In the genomic region with DNA sequence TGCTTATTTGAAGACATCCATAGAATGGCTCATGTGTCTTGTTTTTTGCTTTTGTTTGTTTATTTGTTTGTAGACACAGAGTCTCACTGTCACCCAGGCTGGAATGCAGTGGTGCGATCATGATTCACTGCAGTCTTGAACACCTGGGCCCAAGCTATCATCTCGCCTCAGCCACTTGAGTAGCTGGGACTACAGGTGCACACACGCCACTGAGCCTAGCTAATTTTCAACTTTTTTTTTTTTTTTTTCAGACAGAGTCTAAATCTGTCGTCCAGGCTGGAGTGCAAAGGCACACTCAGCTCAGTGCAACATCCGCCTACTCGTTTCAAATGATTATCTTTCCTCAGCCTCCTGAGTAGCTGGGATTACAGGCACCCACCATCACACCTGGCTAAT, we compare ENCODE assay signal across 11 cellular contexts.
DNase-seq lines count a peak whose midpoint lies in the region; ATAC-seq and TF ChIP-seq lines count a peak whose summit lies in the region.
"Had no signal": no experiment of that assay in that cellular context is flagged by ENCODE, and none has a peak within 500 bp of the region (broad histone marks: within the 10 kb centered on the region; RNA-seq: fewer than 3 reads in every experiment).

No MANE protein-coding gene starts in this region.

- 96% methylated on average over 6 of the region's 6 CpGs for WGBS in esophagus muscularis mucosa
- 96% methylated on average over 6 of the region's 6 CpGs for WGBS in SK-N-SH (ENCODE audit: low lambda C conversion rate)

- POLR2A ChIA-PET in SK-N-SH (lab: Yijun Ruan, JAX), result no interaction called here

- H3K27ac Mint-ChIP-seq in natural killer cell treated with Interleukin-12 subunit alpha and Interleukin-12 subunit beta and Interleukin-15 and Interleukin-18, amount 100 ng/mL, for 72 hours, result peak overlapping the region; percentile 45 to 80
- H3K27ac Mint-ChIP-seq in natural killer cell (peak overlapping the region in 1 of 2 donors; percentile 58), T-helper 17 cell (peak overlapping the region; percentile 90)
- H3K27ac Mint-ChIP-seq: activated naive CD8-positive, alpha-beta T cell treated with anti-CD3 and anti-CD28 coated beads, Interleukin-2, amount 10 ng/mL, durations not matched to agents 7 days and 5 days had no signal

- no peak overlapping the region for H2AFZ ChIP-seq in SK-N-SH (ENCODE audit: low read depth)

- no peaks in the 10 kb centered on the region for H3K9me3 Mint-ChIP-seq in natural killer cell treated with Interleukin-12 subunit alpha and Interleukin-12 subunit beta and Interleukin-15 and Interleukin-18, amount 100 ng/mL, for 72 hours
- H3K9me3 Mint-ChIP-seq in natural killer cell, result no peaks in the 10 kb centered on the region

- no peak for TF ChIP-seq RAD21 in SK-N-SH (IDR thresholded peaks at IDR 0.05; ENCODE audit: low read length)

- H3K27me3 ChIP-seq in esophagus muscularis mucosa (no peaks in the 10 kb centered on the region), SK-N-SH (ENCODE audit: insufficient read depth) (no peaks in the 10 kb centered on the region)

- no peaks in the 10 kb centered on the region for H3K79me2 ChIP-seq in SK-N-SH (ENCODE audit: insufficient read depth)

- intact Hi-C loops in natural killer cell (cut with micrococcal nuclease) (no loop called here), esophagus muscularis mucosa (cut with DNase I) (no loop called here)

- no peak overlapping the region for H3K4me2 ChIP-seq in SK-N-SH

- H3K9me2 ChIP-seq in SK-N-SH, result no peaks in the 10 kb centered on the region

- H3K27me3 Mint-ChIP-seq in natural killer cell treated with Interleukin-12 subunit alpha and Interleukin-12 subunit beta and Interleukin-15 and Interleukin-18, amount 100 ng/mL, for 72 hours, result no peaks in the 10 kb centered on the region
- H3K27me3 Mint-ChIP-seq in natural killer cell (ENCODE audit: low read depth in 2 of 2) (no peaks in the 10 kb centered on the region), T-helper 17 cell (no peaks in the 10 kb centered on the region)
- H3K27me3 Mint-ChIP-seq: activated naive CD8-positive, alpha-beta T cell treated with anti-CD3 and anti-CD28 coated beads, Interleukin-2, amount 10 ng/mL, durations not matched to agents 7 days and 5 days; stimulated activated naive B cell treated with anti-CD40 and anti-IgM and Interleukin-4, amounts not matched to agents 10 μg/mL and 1 μg/mL and 100 μg/mL, for 72 hours had no signal

- H3K4me3 Mint-ChIP-seq in natural killer cell treated with Interleukin-12 subunit alpha and Interleukin-12 subunit beta and Interleukin-15 and Interleukin-18, amount 100 ng/mL, for 72 hours, result no peak overlapping the region
- H3K4me3 Mint-ChIP-seq in natural killer cell (no peak overlapping the region), T-helper 17 cell (peak overlapping the region; percentile 28)
- H3K4me3 Mint-ChIP-seq: activated naive CD8-positive, alpha-beta T cell treated with anti-CD3 and anti-CD28 coated beads, Interleukin-2, amount 10 ng/mL, durations not matched to agents 7 days and 5 days; stimulated activated naive B cell treated with anti-CD40 and anti-IgM and Interleukin-4, amounts not matched to agents 10 μg/mL and 1 μg/mL and 100 μg/mL, for 72 hours had no signal

- no peak overlapping the region for H3K27ac ChIP-seq in esophagus muscularis mucosa (replicated peaks in 1 of 4)
- H3K27ac ChIP-seq in SK-N-SH (ENCODE audit: low read depth in 2 of 2, low read length in 1 of 2), result no peak overlapping the region

- peaks cover 3% of the 10 kb centered on the region for H3F3A ChIP-seq in SK-N-SH (replicated peaks; ENCODE audit: insufficient read depth)

- CTCF ChIA-PET in SK-N-SH (lab: Yijun Ruan, JAX), result no interaction called here

- TF ChIP-seq EP300 in esophagus muscularis mucosa (IDR thresholded peaks at IDR 0.05) (no peak), SK-N-SH (IDR thresholded peaks at IDR 0.05; ENCODE audit: borderline replicate concordance in 1 of 2, low read depth in 1 of 2, low read length in 1 of 2) (no peak)

- H3K36me3 Mint-ChIP-seq in natural killer cell treated with Interleukin-12 subunit alpha and Interleukin-12 subunit beta and Interleukin-15 and Interleukin-18, amount 100 ng/mL, for 72 hours, result no peaks in the 10 kb centered on the region
- H3K36me3 Mint-ChIP-seq in natural killer cell, result no peaks in the 10 kb centered on the region
- H3K36me3 Mint-ChIP-seq in T-helper 17 cell (ENCODE audit: low read depth), result peaks cover 2% of the 10 kb centered on the region

- H3K4me1 Mint-ChIP-seq in natural killer cell treated with Interleukin-12 subunit alpha and Interleukin-12 subunit beta and Interleukin-15 and Interleukin-18, amount 100 ng/mL, for 72 hours (ENCODE audit: low read depth in 2 of 2), result peaks cover 30 to 46% of the 10 kb centered on the region in 2 donors
- H3K4me1 Mint-ChIP-seq in natural killer cell (peaks cover 0 to 7% of the 10 kb centered on the region in 2 donors), T-helper 17 cell (peaks cover 48% of the 10 kb centered on the region)

- no peak for TF ChIP-seq CTCF in natural killer cell (IDR thresholded peaks at IDR 0.05)
- TF ChIP-seq CTCF in esophagus muscularis mucosa (IDR thresholded peaks at IDR 0.05), result no peak
- no peak for TF ChIP-seq CTCF in SK-N-SH (IDR thresholded peaks at IDR 0.05)

- H3K9ac ChIP-seq in SK-N-SH, result no peak overlapping the region

- no peak for ATAC-seq in natural killer cell treated with Interleukin-12 subunit alpha and Interleukin-12 subunit beta and Interleukin-15 and Interleukin-18, amount 100 ng/mL, for 72 hours
- no peak for ATAC-seq in natural killer cell
- ATAC-seq in HG02763 (IDR thresholded peaks at IDR 0.05; ENCODE audit: unreplicated experiment), result peak; percentile 43
- ATAC-seq in T-helper 17 cell, result no peak

- DNase-seq in natural killer cell treated with Interleukin-12 subunit alpha and Interleukin-12 subunit beta and Interleukin-15 and Interleukin-18, amount 100 ng/mL, for 72 hours (ENCODE audit: low spot score), result no peak
- DNase-seq in natural killer cell, result no peak
- DNase-seq in T-helper 17 cell, result no peak
- DNase-seq in HuH-7 (ENCODE audit: low spot score), result no peak
- no peak for DNase-seq in esophagus muscularis mucosa (ENCODE audit: extremely low spot score)
- DNase-seq in activated CD8-positive, alpha-beta memory T cell treated with anti-CD3 and anti-CD28 coated beads, Interleukin-2, amount 50 U/mL, for 4 hours, result no peak
- no peak for DNase-seq in SK-N-SH
- DNase-seq: activated naive CD8-positive, alpha-beta T cell treated with anti-CD3 and anti-CD28 coated beads, Interleukin-2, amount 10 ng/mL, durations not matched to agents 7 days and 5 days; foreskin melanocyte; stimulated activated naive B cell treated with anti-CD40 and anti-IgM and Interleukin-4, amounts not matched to agents 10 μg/mL and 1 μg/mL and 100 μg/mL, for 72 hours had no signal

- TF ChIP-seq POLR2A in esophagus muscularis mucosa (IDR thresholded peaks at IDR 0.05; ENCODE audit: low read depth), result no peak

- no peak overlapping the region for H3K4me3 ChIP-seq in esophagus muscularis mucosa
- no peak overlapping the region for H3K4me3 ChIP-seq in SK-N-SH (ENCODE audit: low read depth in 2 of 2, low read length in 1 of 2)

- H3K9me3 ChIP-seq in T-helper 17 cell (ENCODE audit: control insufficient read depth, low read length, poor library complexity, severe bottlenecking) (no peaks in the 10 kb centered on the region), esophagus muscularis mucosa (no peaks in the 10 kb centered on the region), SK-N-SH (no peaks in the 10 kb centered on the region)

- H3K36me3 ChIP-seq in esophagus muscularis mucosa (no peaks in the 10 kb centered on the region), SK-N-SH (replicated peaks in 1 of 2; ENCODE audit: control insufficient read depth in 1 of 2, insufficient read depth in 2 of 2, low read length in 1 of 2) (no peaks in the 10 kb centered on the region)

- peaks cover 0 to 15% (median 9%) of the 10 kb centered on the region in 4 donors for H3K4me1 ChIP-seq in esophagus muscularis mucosa
- no peaks in the 10 kb centered on the region for H3K4me1 ChIP-seq in SK-N-SH (ENCODE audit: control insufficient read depth in 1 of 2, insufficient read depth in 2 of 2, low read depth in 1 of 2, low read length in 1 of 2)

- no peaks in the 10 kb centered on the region for H4K20me1 ChIP-seq in SK-N-SH (ENCODE audit: insufficient read depth)

TF ChIP-seq in SK-N-SH, 30 proteins besides CTCF, POLR2A, EP300 and RAD21:
- TF ChIP-seq SMC3 (IDR thresholded peaks at IDR 0.05; ENCODE audit: low read depth, low read length) (no peak), TEAD4 (IDR thresholded peaks at IDR 0.05; ENCODE audit: borderline replicate concordance, insufficient read depth) (no peak), GABPA (IDR thresholded peaks at IDR 0.05; ENCODE audit: low read depth) (no peak)
